ENCODE assay signal across 20 cellular contexts in genomic region chr6:87251225-87251624, GRCh38.
A peak's percentile ranks its signal among the peaks of the same experiment; 100 is the strongest.
DNase-seq lines count a peak whose midpoint lies in the region; ATAC-seq and TF ChIP-seq lines count a peak whose summit lies in the region.
"Had no signal": no experiment of that assay in that cellular context is flagged by ENCODE, and none has a peak within 500 bp of the region (broad histone marks: within the 10 kb centered on the region; RNA-seq: fewer than 3 reads in every experiment).

No MANE protein-coding gene starts in this region.

- DNase-seq in activated B cell treated with CpG ODN at 0.5 μM for 24 hours (no peak), memory B cell (ENCODE audit: low spot score in 2 of 2) (no peak), GM19238 (ENCODE audit: insufficient read length, low spot score) (no peak)
- no peak for DNase-seq in CD8-positive, alpha-beta memory T cell
- DNase-seq: activated CD4-positive, alpha-beta T cell treated with anti-CD3 and anti-CD28 coated beads, Interleukin-2, amount 50 U/mL, for 1 hour; amygdala; DND-41; GOT3; head of caudate nucleus; NCI-H146; NCI-H2171 treated with DMSO at 0.1 percent for 48 hours; NCI-H69; SW 1271 had no signal

- H3K4me3 Mint-ChIP-seq in activated B cell treated with CpG ODN at 0.5 μM for 24 hours (no peak overlapping the region), memory B cell (no peak overlapping the region)
- no peak overlapping the region for H3K4me3 Mint-ChIP-seq in CD8-positive, alpha-beta memory T cell
- H3K4me3 Mint-ChIP-seq: mesothelial cell of epicardium, nephron, type B pancreatic cell had no signal

- ATAC-seq in GM18502 (IDR thresholded peaks at IDR 0.05; ENCODE audit: poor library complexity, unreplicated experiment) (peak; percentile 44), GM18870 (IDR thresholded peaks at IDR 0.05; ENCODE audit: unreplicated experiment) (peak; percentile 58), activated B cell treated with CpG ODN at 0.5 μM for 24 hours (ENCODE audit: low read depth) (no peak), memory B cell (ENCODE audit: low read depth) (no peak), GM21528 (IDR thresholded peaks at IDR 0.05; ENCODE audit: low FRiP score, unreplicated experiment) (no peak)
- ATAC-seq: K562 had no signal

- no peaks in the 10 kb centered on the region for H3K4me1 ChIP-seq in CD8-positive, alpha-beta memory T cell (ENCODE audit: insufficient read depth, low read length)

- H3K36me3 Mint-ChIP-seq in activated B cell treated with CpG ODN at 0.5 μM for 24 hours (ENCODE audit: low read depth), result peaks cover 83% of the 10 kb centered on the region
- peaks cover 39% of the 10 kb centered on the region for H3K36me3 Mint-ChIP-seq in memory B cell
- peaks cover 21 to 80% (median 27%) of the 10 kb centered on the region in 3 donors for H3K36me3 Mint-ChIP-seq in CD8-positive, alpha-beta memory T cell

- POLR2A ChIA-PET in activated B cell treated with CpG ODN at 0.5 μM for 24 hours (lab: Charles Lee), result no interaction called here
- POLR2A ChIA-PET in CD8-positive, alpha-beta memory T cell (lab: Charles Lee), result no interaction called here

- CTCF ChIA-PET in activated B cell treated with CpG ODN at 0.5 μM for 24 hours (lab: Charles Lee), result no interaction called here
- CTCF ChIA-PET in CD8-positive, alpha-beta memory T cell (lab: Charles Lee), result no interaction called here

- H3K4me3 ChIP-seq in CD8-positive, alpha-beta memory T cell (ENCODE audit: low read length), result no peak overlapping the region
- H3K4me3 ChIP-seq: K562 had no signal

- no peak overlapping the region for H3K27ac ChIP-seq in CD8-positive, alpha-beta memory T cell (ENCODE audit: low read depth, low read length)

- H3K27ac Mint-ChIP-seq in activated B cell treated with CpG ODN at 0.5 μM for 24 hours (peak overlapping the region; percentile 65), memory B cell (peak overlapping the region; percentile 29)
- H3K27ac Mint-ChIP-seq in CD8-positive, alpha-beta memory T cell, result peak overlapping the region in 4 of 8 donors; percentile 19 to 89 (median 51)
- H3K27ac Mint-ChIP-seq: mesothelial cell of epicardium, nephron, type B pancreatic cell had no signal

- H3K27me3 Mint-ChIP-seq in activated B cell treated with CpG ODN at 0.5 μM for 24 hours (no peaks in the 10 kb centered on the region), memory B cell (no peaks in the 10 kb centered on the region)
- no peaks in the 10 kb centered on the region for H3K27me3 Mint-ChIP-seq in CD8-positive, alpha-beta memory T cell
- H3K27me3 Mint-ChIP-seq: type B pancreatic cell had no signal

- no peaks in the 10 kb centered on the region for H3K27me3 ChIP-seq in CD8-positive, alpha-beta memory T cell (ENCODE audit: insufficient read depth, low read length, poor library complexity, severe bottlenecking)

- no peaks in the 10 kb centered on the region for H3K9me3 ChIP-seq in CD8-positive, alpha-beta memory T cell (ENCODE audit: low read length)

- peaks cover 30% of the 10 kb centered on the region for H3K36me3 ChIP-seq in CD8-positive, alpha-beta memory T cell (ENCODE audit: insufficient read depth, low read length)

- no peaks in the 10 kb centered on the region for H3K9me3 Mint-ChIP-seq in activated B cell treated with CpG ODN at 0.5 μM for 24 hours
- H3K9me3 Mint-ChIP-seq in memory B cell, result peaks cover 1% of the 10 kb centered on the region
- no peaks in the 10 kb centered on the region for H3K9me3 Mint-ChIP-seq in CD8-positive, alpha-beta memory T cell
- H3K9me3 Mint-ChIP-seq: mesothelial cell of epicardium had no signal

- intact Hi-C loops in activated B cell treated with CpG ODN at 0.5 μM for 24 hours (cut with micrococcal nuclease), result no loop called here

- no peak for TF ChIP-seq CTCF in activated B cell treated with CpG ODN at 0.5 μM for 24 hours (IDR thresholded peaks at IDR 0.05)

- peaks cover 20% of the 10 kb centered on the region for H3K4me1 Mint-ChIP-seq in activated B cell treated with CpG ODN at 0.5 μM for 24 hours
- peaks cover 9% of the 10 kb centered on the region for H3K4me1 Mint-ChIP-seq in memory B cell
- H3K4me1 Mint-ChIP-seq in CD8-positive, alpha-beta memory T cell, result peaks cover 0 to 10% (median 7%) of the 10 kb centered on the region in 3 donors
- H3K4me1 Mint-ChIP-seq: mesothelial cell of epicardium, nephron had no signal

Comparison
In these comparisons a context has a peak if more than half of its experiments do, and no peak if none do; other contexts are left out.
1. ATAC-seq: peak in GM18502 (single experiment) and GM18870 (single experiment); none in activated B cell treated with CpG ODN at 0.5 μM for 24 hours (single experiment), memory B cell (single experiment) and GM21528 (single experiment).